Comparison of ENCODE assay signal across 8 cellular contexts in genomic region chr15:40044717-40045571, GRCh38. TPM values are rescaled to one million over a fixed set of nuclear protein-coding genes. Genes with fewer than 3 reads are reported as not detected.
A peak's percentile ranks its signal among the peaks of the same experiment; 100 is the strongest.
DNase-seq lines count a peak whose midpoint lies in the region; ATAC-seq and TF ChIP-seq lines count a peak whose summit lies in the region.

No MANE protein-coding gene starts in this region.

- ATAC-seq in GM21737 (IDR thresholded peaks at IDR 0.05; ENCODE audit: unreplicated experiment) (peak; percentile 65), foreskin keratinocyte (peak; percentile 74)
- peak; percentile 76 for ATAC-seq in activated T-helper 17 cell treated with anti-CD3 and anti-CD28 coated beads, Interleukin-2, amount 50 U/mL, for 72 hours (replicated peaks)

- no peaks in the 10 kb centered on the region for H3K9me3 Mint-ChIP-seq in activated T-helper 17 cell treated with anti-CD3 and anti-CD28 coated beads, Interleukin-2, amount 50 U/mL, for 72 hours

- no peaks in the 10 kb centered on the region for H4K20me1 ChIP-seq in DOHH2 (ENCODE audit: control insufficient read depth, insufficient read depth, low read depth, low read length)

- no peaks in the 10 kb centered on the region for H3K9me2 ChIP-seq in DOHH2 (replicated peaks; ENCODE audit: control insufficient read depth, low read length)

- peak; percentile 99 for TF ChIP-seq CTCF in DOHH2 (IDR thresholded peaks at IDR 0.05; ENCODE audit: low read depth, low read length, poor library complexity, severe bottlenecking)
- TF ChIP-seq CTCF in Peyer's patch (IDR thresholded peaks at IDR 0.05) = peak; percentile 34 to 98 (median 97)
- TF ChIP-seq CTCF in foreskin keratinocyte (conservative IDR thresholded peaks at IDR 0.05) = peak; percentile 99

- no peaks in the 10 kb centered on the region for H3K9me3 ChIP-seq in DOHH2 (ENCODE audit: control insufficient read depth, insufficient read depth, low read length)
- no peaks in the 10 kb centered on the region for H3K9me3 ChIP-seq in Peyer's patch

- peaks cover 41% of the 10 kb centered on the region for H3K4me1 Mint-ChIP-seq in activated T-helper 17 cell treated with anti-CD3 and anti-CD28 coated beads, Interleukin-2, amount 50 U/mL, for 72 hours

- H3K36me3 ChIP-seq in DOHH2 (ENCODE audit: control insufficient read depth, low read length) = peaks cover 19% of the 10 kb centered on the region
- H3K36me3 ChIP-seq in Peyer's patch = no peaks in the 10 kb centered on the region

- peak overlapping the region; percentile 77 for H3K4me3 Mint-ChIP-seq in activated T-helper 17 cell treated with anti-CD3 and anti-CD28 coated beads, Interleukin-2, amount 50 U/mL, for 72 hours

- peak overlapping the region; percentile 65 for H3K4me2 ChIP-seq in DOHH2 (ENCODE audit: low read length)

- H3K36me3 Mint-ChIP-seq in activated T-helper 17 cell treated with anti-CD3 and anti-CD28 coated beads, Interleukin-2, amount 50 U/mL, for 72 hours (ENCODE audit: low read depth) = no peaks in the 10 kb centered on the region

- in situ Hi-C loops in KBM-7 (cut with MboI; ENCODE audit: low pct_unique_long_range_greater_than_20kb, low sequenced_read_pairs) = no loop called here

- no peaks in the 10 kb centered on the region for H3K27me3 ChIP-seq in DOHH2 (ENCODE audit: control insufficient read depth, low read length)
- no peaks in the 10 kb centered on the region for H3K27me3 ChIP-seq in Peyer's patch
- no peaks in the 10 kb centered on the region for H3K27me3 ChIP-seq in foreskin keratinocyte

- H3K27ac ChIP-seq in DOHH2 (ENCODE audit: low read depth, low read length) (peak overlapping the region; percentile 93), Peyer's patch (peak overlapping the region; percentile 34 to 79 (median 44)), foreskin keratinocyte (no peak overlapping the region), substantia nigra (ENCODE audit: low read depth, low read length, poor library complexity, severe bottlenecking) (no peak overlapping the region)

- DNase-seq in KBM-7 (peak; percentile 86), Peyer's patch (peak; percentile 91 to 96 (median 92)), foreskin keratinocyte (peak in 1 of 2 donors; percentile 60), occipital lobe (lab: John Stamatoyannopoulos, UW) (peak; percentile 43), substantia nigra (lab: John Stamatoyannopoulos, UW) (peak in 48 of 49 donors; percentile 18 to 88 (median 74))

- peaks cover 42% of the 10 kb centered on the region for H3F3A ChIP-seq in DOHH2 (ENCODE audit: control insufficient read depth, insufficient read depth)

- peak overlapping the region; percentile 91 for H3K27ac Mint-ChIP-seq in activated T-helper 17 cell treated with anti-CD3 and anti-CD28 coated beads, Interleukin-2, amount 50 U/mL, for 72 hours

- peaks cover 25% of the 10 kb centered on the region for H3K79me2 ChIP-seq in DOHH2 (ENCODE audit: control insufficient read depth, low read length)

- H3K4me3 ChIP-seq in DOHH2 (ENCODE audit: low read length) (peak overlapping the region; percentile 48), Peyer's patch (peak overlapping the region in 2 of 4 donors; percentile 10 to 21)

- no peak for TF ChIP-seq POLR2A in Peyer's patch (IDR thresholded peaks at IDR 0.05)

- no peaks in the 10 kb centered on the region for H3K27me3 Mint-ChIP-seq in activated T-helper 17 cell treated with anti-CD3 and anti-CD28 coated beads, Interleukin-2, amount 50 U/mL, for 72 hours

- H3K4me1 ChIP-seq in DOHH2 (ENCODE audit: control insufficient read depth, low read length) (peaks cover 85% of the 10 kb centered on the region), Peyer's patch (peaks cover 17 to 47% (median 36%) of the 10 kb centered on the region in 4 donors), foreskin keratinocyte (peaks cover 29% of the 10 kb centered on the region)

RNA-seq across cellular contexts. Expression of gene SRP14, which starts 6.0 kb away (rescaled TPM):
- total RNA-seq in Peyer's patch (100 to 1,000 TPM; 105 to 163 (median 146) TPM), foreskin keratinocyte (136 and 141 TPM in 2 replicates), occipital lobe (112 TPM)
- 100 to 1,000 TPM; 121 to 140 TPM for total RNA-seq in activated T-helper 17 cell treated with anti-CD3 and anti-CD28 coated beads, Interleukin-2, amount 50 U/mL, for 72 hours
- polyA plus RNA-seq in foreskin keratinocyte = 403 and 413 TPM in 2 replicates

Comparison
In these comparisons a context has a peak if more than half of its experiments do, and no peak if none do; other contexts are left out.
1. H3K27ac ChIP-seq: peak in DOHH2 (single experiment) and Peyer's patch (4 of 4); none in foreskin keratinocyte (single experiment) and substantia nigra (single experiment).
2. Peak in every context shown above with its lines, with median percentiles within 50 percentile points of each other: CTCF ChIP-seq and ATAC-seq.